ENCODE assay signal across 23 cellular contexts in the genomic region with DNA sequence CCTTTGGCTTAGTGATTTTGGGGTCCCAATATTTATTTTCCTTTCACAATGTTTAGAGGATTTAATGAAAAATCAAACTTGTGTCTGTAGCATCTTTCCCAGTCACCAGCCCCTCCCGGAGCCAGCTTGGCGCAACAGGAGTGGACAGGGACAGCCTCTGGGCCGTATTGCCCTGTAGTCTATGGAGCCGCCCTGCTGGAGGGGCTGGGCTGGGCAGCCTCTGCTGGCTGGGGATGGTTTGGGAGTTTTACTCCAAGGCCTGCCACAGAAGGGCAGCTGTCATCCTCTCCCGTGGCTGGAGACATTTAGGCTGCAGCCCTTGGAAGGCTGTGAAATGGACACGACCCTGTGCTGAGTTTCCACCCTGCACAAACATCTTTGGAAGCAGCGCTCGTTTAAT.
DNase-seq lines count a peak whose midpoint lies in the region; ATAC-seq, FAIRE-seq and TF ChIP-seq lines count a peak whose summit lies in the region.
"Had no signal": no experiment of that assay in that cellular context is flagged by ENCODE, and none has a peak within 500 bp of the region (broad histone marks: within the 10 kb centered on the region; RNA-seq: fewer than 3 reads in every experiment).

No MANE protein-coding gene starts in this region.

- H2BK120ac ChIP-seq in H1 (replicated peaks; ENCODE audit: low read depth, low read length), result no peak overlapping the region

- FAIRE-seq in H1 (lab: Jason Lieb, UNC), result no peak
- FAIRE-seq: D721Med, GM12892 had no signal

- ATAC-seq in psoas muscle, result peak; percentile 53 to 87 (median 75)

- no peaks in the 10 kb centered on the region for H4K20me1 ChIP-seq in Karpas-422 (ENCODE audit: insufficient read depth, low read depth, low read length)
- H4K20me1 ChIP-seq in H1 (replicated peaks in 1 of 2; ENCODE audit: control insufficient read depth in 1 of 2, insufficient read depth in 2 of 2, low read length in 2 of 2), result no peaks in the 10 kb centered on the region
- no peaks in the 10 kb centered on the region for H4K20me1 ChIP-seq in neural progenitor cell (ENCODE audit: low read depth)

- no peaks in the 10 kb centered on the region for H3K23me2 ChIP-seq in H1 (ENCODE audit: low read depth, low read length)

- H2BK20ac ChIP-seq in H1 (ENCODE audit: low read length), result 0 out of 2 replicates have a peak overlapping the region, but pooled peaks have one; percentile 32

- H3K9me3 Mint-ChIP-seq in neural progenitor cell, result peaks cover 17% of the 10 kb centered on the region

- intact Hi-C loops in psoas muscle (cut with DNase I), result no loop called here

- peaks cover 5% of the 10 kb centered on the region for H3K36me3 Mint-ChIP-seq in neural progenitor cell
- H3K36me3 Mint-ChIP-seq: CD4-positive, CD25-positive, alpha-beta regulatory T cell had no signal

- no peak overlapping the region for H3K4ac ChIP-seq in H1 (replicated peaks; ENCODE audit: insufficient read length, low read depth, low read length)

- no peak overlapping the region for H3K23ac ChIP-seq in H1 (ENCODE audit: insufficient read length)

- H3K56ac ChIP-seq in H1 (replicated peaks; ENCODE audit: insufficient read length, low read depth, low read length), result no peak overlapping the region

- DNase-seq in DMS53 (lab: John Stamatoyannopoulos, UW), result peak; percentile 5
- DNase-seq in DMS53 treated with DMSO at 0.1 percent for 48 hours (lab: John Stamatoyannopoulos, UW; ENCODE audit: unreplicated experiment), result no peak
- DNase-seq in Karpas-422, result peak; percentile 26
- DNase-seq in H1 (ENCODE audit: low read depth in 1 of 2, low spot score in 2 of 2), result no peak
- peak in 1 of 2 donors; percentile 58 for DNase-seq in psoas muscle
- no peak for DNase-seq in dermis blood vessel endothelial cell
- DNase-seq in neural progenitor cell (ENCODE audit: low spot score), result no peak
- no peak for DNase-seq in iPS-NIHi7 (ENCODE audit: extremely low spot score)
- DNase-seq: CD4-positive, CD25-positive, alpha-beta regulatory T cell; EL; GF-D8; H7; HFFc6; NCI-H1694 treated with DMSO at 0.1 percent for 48 hours; NCI-H2081; NCI-H2227 treated with DMSO at 0.1 percent for 48 hours; NCI-H69; SHP77 treated with DMSO at 0.1 percent for 48 hours had no signal

- TF ChIP-seq CTCF in H1 (IDR thresholded peaks at IDR 0.05; ENCODE audit: control extremely low read depth in 1 of 3, insufficient read depth in 1 of 3, low read depth in 1 of 3, low read length in 3 of 3), result peak; percentile 12 to 28 (median 19); a peak in 3 of 4 replicates
- peak; percentile 37 for TF ChIP-seq CTCF in psoas muscle (IDR thresholded peaks at IDR 0.05)
- no peak for TF ChIP-seq CTCF in neural progenitor cell (IDR thresholded peaks at IDR 0.05)

- H3K9ac ChIP-seq in Karpas-422 (ENCODE audit: low read length) (no peak overlapping the region), H1 (replicated peaks in 1 of 4; ENCODE audit: extremely low read depth in 1 of 4, low read depth in 3 of 4, low read length in 3 of 4) (no peak overlapping the region), neural progenitor cell (no peak overlapping the region)

- no peak overlapping the region for H4K8ac ChIP-seq in H1 (ENCODE audit: extremely low read depth, insufficient read depth, low read length)

- CTCF ChIA-PET in H1 (lab: Charles Lee; ENCODE audit: partially characterized antibody), result interaction anchor here (0.6 to 1.1 kb wide), 7 partner anchors 13 to 152 kb away, joined by 3 to 5 read pairs (median 3); no protein-coding TSS in a partner anchor

- H4K5ac ChIP-seq in H1 (ENCODE audit: insufficient read length, low read depth, low read length), result no peak overlapping the region

- no peak overlapping the region for H2BK15ac ChIP-seq in H1 (ENCODE audit: low read length)

- peak; percentile 11 to 15; a peak in 2 of 4 replicates for TF ChIP-seq RAD21 in H1 (IDR thresholded peaks at IDR 0.05 in 1 of 2, conservative IDR thresholded peaks at IDR 0.05 in 1 of 2; ENCODE audit: low read depth in 2 of 2, low read length in 2 of 2)

- H3K9me3 ChIP-seq in Karpas-422 (ENCODE audit: low read length), result no peaks in the 10 kb centered on the region
- H3K9me3 ChIP-seq in H1 (ENCODE audit: insufficient read depth in 2 of 2, low read depth in 1 of 2, low read length in 1 of 2), result peaks cover 0 to 6% of the 10 kb centered on the region in 2 experiments; a peak in 1 of 4 replicates
- no peaks in the 10 kb centered on the region for H3K9me3 ChIP-seq in psoas muscle
- H3K9me3 ChIP-seq in neural progenitor cell (ENCODE audit: low read depth), result no peaks in the 10 kb centered on the region
- H3K9me3 ChIP-seq: Peyer's patch had no signal

- H3K4me1 Mint-ChIP-seq in neural progenitor cell, result peaks cover 42% of the 10 kb centered on the region
- H3K4me1 Mint-ChIP-seq: B cell; CD4-positive, CD25-positive, alpha-beta regulatory T cell had no signal

- TF ChIP-seq POLR2A in H1 (IDR thresholded peaks at IDR 0.05; ENCODE audit: control extremely low read depth in 1 of 2, low read depth in 2 of 2, low read length in 2 of 2), result no peak

- H3K9me2 ChIP-seq in Karpas-422 (replicated peaks; ENCODE audit: insufficient read depth, low read length), result no peaks in the 10 kb centered on the region

- H3F3A ChIP-seq in neural progenitor cell (ENCODE audit: low read depth), result peaks cover 34% of the 10 kb centered on the region

- H3K27me3 ChIP-seq in Karpas-422 (ENCODE audit: low read length) (no peaks in the 10 kb centered on the region), H1 (replicated peaks in 1 of 4; ENCODE audit: control insufficient read depth in 3 of 4, extremely low read depth in 1 of 4, insufficient read depth in 3 of 4, low read length in 3 of 4) (peaks cover 0 to 6% (median 1%) of the 10 kb centered on the region in 4 experiments; a peak in 2 of 7 replicates), psoas muscle (ENCODE audit: insufficient read depth in 3 of 3, low read length in 2 of 3) (no peaks in the 10 kb centered on the region), neural progenitor cell (no peaks in the 10 kb centered on the region)
- H3K27me3 ChIP-seq: Peyer's patch had no signal

- TF ChIP-seq EP300 in H1 (IDR thresholded peaks at IDR 0.05; ENCODE audit: borderline replicate concordance in 1 of 2, low read depth in 2 of 2, low read length in 2 of 2), result no peak

- H3K4me3 ChIP-seq in Karpas-422 (ENCODE audit: low read length) (no peak overlapping the region), H1 (ENCODE audit: extremely low read depth in 1 of 4, insufficient read depth in 2 of 4, low read depth in 3 of 4, low read length in 4 of 4) (no peak overlapping the region), psoas muscle (no peak overlapping the region), neural progenitor cell (no peak overlapping the region)
- H3K4me3 ChIP-seq: Peyer's patch had no signal

- H2AFZ ChIP-seq in Karpas-422 (ENCODE audit: low read length), result no peak overlapping the region
- H2AFZ ChIP-seq in H1 (ENCODE audit: low read length), result no peak overlapping the region
- H2AFZ ChIP-seq in neural progenitor cell (replicated peaks), result no peak overlapping the region

- peaks cover 19% of the 10 kb centered on the region for H3K27me3 Mint-ChIP-seq in neural progenitor cell (ENCODE audit: insufficient read depth, low read depth)

- WGBS in H1 (ENCODE audit: extremely low coverage in 1 of 2, insufficient coverage in 1 of 2, insufficient read length in 1 of 2, insufficient replicate concordance in 2 of 2, low coverage in 1 of 2, low lambda C conversion rate in 2 of 2, missing lambda C conversion rate in 1 of 2), 2 experiments, result 86% methylated on average over 8 of the region's 8 CpGs; no CpG with 5 or more reads in 1 of the 2 experiments
- 75 to 85% (median 79%) methylated on average over 8 of the region's 8 CpGs for WGBS in psoas muscle, 3 donors

- H3K18ac ChIP-seq in H1 (ENCODE audit: extremely low read depth, low read length), result no peak overlapping the region

- no peak overlapping the region for H3K4me3 Mint-ChIP-seq in neural progenitor cell
- H3K4me3 Mint-ChIP-seq: B cell; CD4-positive, CD25-positive, alpha-beta regulatory T cell; HFFc6 had no signal

- H3K79me1 ChIP-seq in H1 (ENCODE audit: low read depth, low read length), result no peaks in the 10 kb centered on the region

- H3K27ac Mint-ChIP-seq in neural progenitor cell, result no peak overlapping the region
- H3K27ac Mint-ChIP-seq: B cell; CD4-positive, CD25-positive, alpha-beta regulatory T cell; HFFc6 had no signal

- H3K36me3 ChIP-seq in Karpas-422 (ENCODE audit: insufficient read depth, low read length) (no peaks in the 10 kb centered on the region), H1 (ENCODE audit: control insufficient read depth in 2 of 4, insufficient read depth in 4 of 4, low read length in 3 of 4) (no peaks in the 10 kb centered on the region), psoas muscle (ENCODE audit: insufficient read depth in 1 of 2, low read depth in 1 of 2) (no peaks in the 10 kb centered on the region), neural progenitor cell (no peaks in the 10 kb centered on the region)
- H3K36me3 ChIP-seq: Peyer's patch had no signal

- H3K27ac ChIP-seq in Karpas-422 (ENCODE audit: low read length) (no peak overlapping the region), H1 (ENCODE audit: low read depth, low read length) (no peak overlapping the region), psoas muscle (no peak overlapping the region), neural progenitor cell (no peak overlapping the region)
- H3K27ac ChIP-seq: 22Rv1, Peyer's patch had no signal

- H2BK5ac ChIP-seq in H1 (ENCODE audit: low read depth, low read length), result no peak overlapping the region

- H3K4me2 ChIP-seq in Karpas-422 (ENCODE audit: low read depth, low read length, poor library complexity, severe bottlenecking), result no peak overlapping the region
- no peak overlapping the region for H3K4me2 ChIP-seq in H1 (ENCODE audit: insufficient read depth in 1 of 2, low read depth in 2 of 2, low read length in 2 of 2)
- H3K4me2 ChIP-seq in neural progenitor cell, result no peak overlapping the region

- H3K79me2 ChIP-seq in Karpas-422 (ENCODE audit: low read length) (no peaks in the 10 kb centered on the region), H1 (ENCODE audit: control insufficient read depth in 1 of 2, insufficient read depth in 2 of 2, low read length in 2 of 2) (no peaks in the 10 kb centered on the region), neural progenitor cell (ENCODE audit: low read depth) (no peaks in the 10 kb centered on the region)

- peaks cover 8% of the 10 kb centered on the region for H3K4me1 ChIP-seq in Karpas-422 (ENCODE audit: low read length)
- H3K4me1 ChIP-seq in H1 (replicated peaks in 1 of 4; ENCODE audit: control insufficient read depth in 3 of 4, insufficient read depth in 4 of 4, low read length in 3 of 4), result peaks cover 4 to 28% (median 20%) of the 10 kb centered on the region in 4 experiments
- no peaks in the 10 kb centered on the region for H3K4me1 ChIP-seq in psoas muscle
- H3K4me1 ChIP-seq in neural progenitor cell, result peaks cover 35% of the 10 kb centered on the region

- no peak overlapping the region for H2BK12ac ChIP-seq in H1 (ENCODE audit: low read depth, low read length)

- H2AK5ac ChIP-seq in H1 (ENCODE audit: low read depth, low read length), result no peak overlapping the region

- POLR2A ChIA-PET in H1 (lab: Charles Lee; ENCODE audit: partially characterized antibody), result no interaction called here

- no peak overlapping the region for H3K14ac ChIP-seq in H1 (ENCODE audit: insufficient read length)

- H4K91ac ChIP-seq in H1 (replicated peaks; ENCODE audit: insufficient read length, low read length), result no peak overlapping the region

TF ChIP-seq in H1, 55 proteins besides CTCF, POLR2A, EP300 and RAD21 (continues in another document):
- no peak for TF ChIP-seq SP4 (IDR thresholded peaks at IDR 0.05; ENCODE audit: low read length)

Comparison
In these comparisons a context has a peak if more than half of its experiments do, and no peak if none do; other contexts are left out.
1. DNase-seq: peak in DMS53 (single experiment) and Karpas-422 (single experiment); none in DMS53 treated with DMSO at 0.1 percent for 48 hours (single experiment), H1 (0 of 2), dermis blood vessel endothelial cell (single experiment), neural progenitor cell (single experiment) and iPS-NIHi7 (single experiment).